12 cellular contexts compared by ENCODE assay signal in genomic region chr9:10208691-10209069, GRCh38.
DNase-seq lines count a peak whose midpoint lies in the region; ATAC-seq, FAIRE-seq and TF ChIP-seq lines count a peak whose summit lies in the region.
"Had no signal": no experiment of that assay in that cellular context is flagged by ENCODE, and none has a peak within 500 bp of the region (broad histone marks: within the 10 kb centered on the region; RNA-seq: fewer than 3 reads in every experiment).

No MANE protein-coding gene starts in this region.

- H3K36me3 ChIP-seq in HUES64 (ENCODE audit: insufficient read depth, low read length) (no peaks in the 10 kb centered on the region), endothelial cell of umbilical vein (ENCODE audit: control insufficient read depth in 2 of 2, extremely low read depth in 1 of 2, insufficient read depth in 2 of 2, low read length in 2 of 2) (no peaks in the 10 kb centered on the region)

- no peak overlapping the region for H3K9ac ChIP-seq in HUES64 (ENCODE audit: low read depth, low read length)
- no peak overlapping the region for H3K9ac ChIP-seq in endothelial cell of umbilical vein (replicated peaks; ENCODE audit: extremely low read depth, insufficient read depth, low read length)

- peak; percentile 26 for ATAC-seq in GM21360 (IDR thresholded peaks at IDR 0.05; ENCODE audit: unreplicated experiment)
- no peak for ATAC-seq in GM18907 (IDR thresholded peaks at IDR 0.05; ENCODE audit: unreplicated experiment)
- ATAC-seq: activated CD4-positive, CD25-positive, alpha-beta regulatory T cell treated with anti-CD3 and anti-CD28 coated beads, Interleukin-2, amount 50 U/mL, for 24 hours had no signal

- H3K4me1 ChIP-seq in HUES64 (ENCODE audit: insufficient read depth, low read length) (no peaks in the 10 kb centered on the region), endothelial cell of umbilical vein (ENCODE audit: control insufficient read depth, extremely low read depth, insufficient read depth, low read length) (no peaks in the 10 kb centered on the region)

- no peaks in the 10 kb centered on the region for H3K9me3 ChIP-seq in HUES64 (ENCODE audit: insufficient read depth, low read depth, low read length)
- H3K9me3 ChIP-seq in endothelial cell of umbilical vein (replicated peaks; ENCODE audit: control insufficient read depth, insufficient read depth, low read length), result no peaks in the 10 kb centered on the region

- H3K27ac ChIP-seq in HUES64 (ENCODE audit: low read depth, low read length), result no peak overlapping the region
- no peak overlapping the region for H3K27ac ChIP-seq in endothelial cell of umbilical vein (ENCODE audit: insufficient read depth, low read depth, low read length)

- no peak for TF ChIP-seq CTCF in endothelial cell of umbilical vein (IDR thresholded peaks at IDR 0.05; ENCODE audit: extremely low read depth in 1 of 2, insufficient read depth in 1 of 2, low read depth in 1 of 2, low read length in 2 of 2)
- no peak for TF ChIP-seq CTCF in retinal pigment epithelial cell (conservative IDR thresholded peaks at IDR 0.05; ENCODE audit: low read depth, low read length)

- no peak for FAIRE-seq in endothelial cell of umbilical vein (lab: Jason Lieb, UNC)
- FAIRE-seq: D721Med, urothelium cell line had no signal

- POLR2A ChIA-PET in endothelial cell of umbilical vein (lab: Charles Lee), result no interaction called here

- no TSS peak for BruUV-seq in endothelial cell of umbilical vein (replicated peaks; lab: Mats Ljungman, UMichigan)

- H3K9me1 ChIP-seq in endothelial cell of umbilical vein (replicated peaks; ENCODE audit: control insufficient read depth, extremely low read depth, insufficient read depth, low read length), result no peaks in the 10 kb centered on the region

- H3K4me2 ChIP-seq in endothelial cell of umbilical vein (ENCODE audit: insufficient read depth, low read length), result peak overlapping the region; percentile 74

- H3K4me3 ChIP-seq in HUES64 (ENCODE audit: low read length) (peak overlapping the region; percentile 35), endothelial cell of umbilical vein (replicated peaks in 1 of 3; ENCODE audit: insufficient read depth in 1 of 3, low read depth in 1 of 3, low read length in 3 of 3) (peak overlapping the region in 2 of 3 experiments; percentile 23 to 71), retinal pigment epithelial cell (ENCODE audit: low read length) (peak overlapping the region; percentile 56)

- no peak for TF ChIP-seq POLR2A in endothelial cell of umbilical vein (IDR thresholded peaks at IDR 0.05; ENCODE audit: low read depth, low read length)

- no peaks in the 10 kb centered on the region for H4K20me1 ChIP-seq in endothelial cell of umbilical vein (replicated peaks; ENCODE audit: control insufficient read depth, extremely low read depth, insufficient read depth, low read length)

- intact Hi-C loops in endothelial cell of umbilical vein (cut with micrococcal nuclease), result no loop called here

- H3K79me2 ChIP-seq in endothelial cell of umbilical vein (ENCODE audit: control insufficient read depth, insufficient read depth, low read length), result no peaks in the 10 kb centered on the region

- dilution Hi-C loops in endothelial cell of umbilical vein (cut with MboI; ENCODE audit: extremely low pct_ligation_motif_present, low sequenced_read_pairs), result no loop called here

- H3K27me3 ChIP-seq in HUES64 (ENCODE audit: insufficient read depth, low read length) (no peaks in the 10 kb centered on the region), endothelial cell of umbilical vein (ENCODE audit: control insufficient read depth in 2 of 2, insufficient read depth in 2 of 2, low read length in 2 of 2) (no peaks in the 10 kb centered on the region)

- peak overlapping the region; percentile 71 for H2AFZ ChIP-seq in endothelial cell of umbilical vein (ENCODE audit: low read depth, low read length)

- CTCF ChIA-PET in endothelial cell of umbilical vein (lab: Charles Lee), result interaction anchor here (1.0 to 1.7 kb wide), 2 partner anchors 60 to 149 kb away, joined by 3 to 7 read pairs; no protein-coding TSS in a partner anchor

- WGBS in HUES64, result 98% methylated on average over 3 of the region's 3 CpGs

- no peak for DNase-seq in endothelial cell of umbilical vein (ENCODE audit: low read depth, low spot score)
- no peak for DNase-seq in retinal pigment epithelial cell (ENCODE audit: low read depth)
- DNase-seq in activated CD8-positive, alpha-beta memory T cell treated with anti-CD3 and anti-CD28 coated beads, Interleukin-2, amount 50 U/mL, for 48 hours, result no peak
- no peak for DNase-seq in NCI-H1048 (lab: John Stamatoyannopoulos, UW)
- DNase-seq: foreskin fibroblast, IMR-90 had no signal

TF ChIP-seq in endothelial cell of umbilical vein, 7 proteins besides CTCF, POLR2A, EP300 and RAD21:
- TF ChIP-seq, protein P1, sequence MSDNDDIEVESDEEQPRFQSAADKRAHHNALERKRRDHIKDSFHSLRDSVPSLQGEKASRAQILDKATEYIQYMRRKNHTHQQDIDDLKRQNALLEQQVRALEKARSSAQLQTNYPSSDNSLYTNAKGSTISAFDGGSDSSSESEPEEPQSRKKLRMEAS (IDR thresholded peaks at IDR 0.05; ENCODE audit: insufficient read depth, insufficient read length), result no peak
- TF ChIP-seq FOS (IDR thresholded peaks at IDR 0.05; ENCODE audit: borderline replicate concordance, insufficient read depth, low read length) (no peak), GATA2 (IDR thresholded peaks at IDR 0.05; ENCODE audit: insufficient read depth, insufficient read length, low read depth, low read length) (no peak), MYC (IDR thresholded peaks at IDR 0.05; ENCODE audit: low read depth, low read length) (no peak), EZH2 (IDR thresholded peaks at IDR 0.05; ENCODE audit: borderline replicate concordance, low read depth, low read length, severe bottlenecking) (no peak), JUN (IDR thresholded peaks at IDR 0.05; ENCODE audit: borderline replicate concordance, insufficient read depth, insufficient read length, low read depth) (no peak), POLR2AphosphoS5 (IDR thresholded peaks at IDR 0.05; ENCODE audit: insufficient read depth, low read depth, low read length) (no peak)
